15 cellular contexts compared by ENCODE assay signal in the genomic region with DNA sequence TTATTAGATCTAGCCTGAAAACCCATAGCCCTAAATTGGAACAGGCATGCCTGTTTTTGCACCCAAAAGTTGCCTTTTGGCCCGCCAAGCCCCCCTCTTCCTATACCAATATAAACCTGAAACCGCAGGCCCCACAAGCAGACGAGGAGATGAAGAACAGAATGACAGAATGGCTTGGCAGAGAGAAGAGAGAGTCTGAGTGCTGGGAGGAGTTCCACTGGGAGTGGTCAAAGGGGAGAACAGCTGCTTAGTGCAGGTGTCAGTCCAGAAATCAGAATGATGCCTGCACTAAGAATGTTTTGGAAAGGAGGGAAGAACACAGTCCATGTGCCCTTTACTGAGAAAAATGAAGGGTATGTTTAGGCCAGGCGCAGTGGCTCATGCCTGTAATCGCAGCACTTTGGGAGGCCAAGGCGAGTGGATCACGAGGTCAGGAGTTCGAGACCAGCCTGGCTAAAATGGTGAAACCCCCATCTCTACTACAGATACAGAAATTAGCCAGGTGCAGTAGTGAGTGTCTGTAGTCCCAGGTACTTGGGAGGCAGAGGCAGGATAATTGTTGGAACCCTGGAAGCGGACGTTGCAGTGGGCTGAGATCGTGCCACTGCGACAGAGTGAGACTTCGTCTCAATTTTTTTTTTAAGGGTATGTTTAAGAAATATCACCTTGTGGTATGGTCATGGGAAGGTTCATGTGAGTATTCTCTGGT. TPM values are rescaled to one million over a fixed set of nuclear protein-coding genes. Genes with fewer than 3 reads are reported as not detected.
A peak's percentile ranks its signal among the peaks of the same experiment; 100 is the strongest.
DNase-seq lines count a peak whose midpoint lies in the region; ATAC-seq and TF ChIP-seq lines count a peak whose summit lies in the region.
"Had no signal": no experiment of that assay in that cellular context is flagged by ENCODE, and none has a peak within 500 bp of the region (broad histone marks: within the 10 kb centered on the region; RNA-seq: fewer than 3 reads in every experiment).

No MANE protein-coding gene starts in this region.

- H3K9me3 ChIP-seq in endodermal cell (ENCODE audit: control insufficient read depth, low read length), result no peaks in the 10 kb centered on the region
- no peaks in the 10 kb centered on the region for H3K9me3 ChIP-seq in gastrocnemius medialis
- no peaks in the 10 kb centered on the region for H3K9me3 ChIP-seq in tibial artery
- H3K9me3 ChIP-seq: vagina had no signal

- intact Hi-C loops in gastrocnemius medialis (cut with DNase I; ENCODE audit: low total_unique reads) (no loop called here), tibial artery (cut with DNase I; ENCODE audit: low total_unique reads) (no loop called here)

- in situ Hi-C loops in gastrocnemius medialis (cut with MboI; ENCODE audit: low sequenced_read_pairs in 4 of 4), result loop anchor here in 1 of 4 donors (10.0 kb wide), 1 partner anchor 111 kb away; a partner anchor contains a TSS

- H3K27me3 Mint-ChIP-seq in activated T-cell treated with anti-CD3 and anti-CD28 coated beads, Interleukin-2, amount 50 U/mL, for 72 hours (ENCODE audit: low read depth), result no peaks in the 10 kb centered on the region
- no peaks in the 10 kb centered on the region for H3K27me3 Mint-ChIP-seq in endodermal cell (ENCODE audit: insufficient read depth)

- H3K27ac ChIP-seq in endodermal cell (ENCODE audit: low read depth, low read length), result no peak overlapping the region
- peak overlapping the region; percentile 99 to 100 (median 100) for H3K27ac ChIP-seq in gastrocnemius medialis
- H3K27ac ChIP-seq in tibial artery, result no peak overlapping the region

- no peak overlapping the region for H3K4me3 ChIP-seq in endodermal cell (ENCODE audit: low read length)
- H3K4me3 ChIP-seq in gastrocnemius medialis, result peak overlapping the region in 1 of 4 donors; percentile 2
- no peak overlapping the region for H3K4me3 ChIP-seq in tibial artery
- H3K4me3 ChIP-seq: vagina had no signal

- H3K36me3 Mint-ChIP-seq in activated T-cell treated with anti-CD3 and anti-CD28 coated beads, Interleukin-2, amount 50 U/mL, for 72 hours (ENCODE audit: insufficient read depth in 2 of 2), result peaks cover 1 to 2% of the 10 kb centered on the region in 2 donors
- H3K36me3 Mint-ChIP-seq in endodermal cell (ENCODE audit: low read depth), result peaks cover 9% of the 10 kb centered on the region

- no peak for ATAC-seq in activated T-cell treated with anti-CD3 and anti-CD28 coated beads, Interleukin-2, amount 50 U/mL, for 72 hours (replicated peaks in 1 of 2)
- ATAC-seq in gastrocnemius medialis, result peak; percentile 76 to 86
- no peak for ATAC-seq in HG03460 (IDR thresholded peaks at IDR 0.05; ENCODE audit: unreplicated experiment)

- no peak for DNase-seq in activated T-cell treated with anti-CD3 and anti-CD28 coated beads, Interleukin-2, amount 50 U/mL, for 72 hours
- DNase-seq in activated T-cell treated with anti-CD3 and anti-CD28 coated beads, Interleukin-2, amount 50 U/mL, for 1 hour, result no peak
- peak; percentile 68 for DNase-seq in NCI-H2029 (lab: John Stamatoyannopoulos, UW)
- no peak for DNase-seq in endodermal cell
- peak in 1 of 2 donors; percentile 56 for DNase-seq in gastrocnemius medialis
- no peak for DNase-seq in tibial artery
- DNase-seq in T-helper 1 cell, result no peak
- DNase-seq: amygdala; DMS79 treated with DMSO at 0.1 percent for 48 hours; NCI-H1105; NK-92 treated with Interleukin-12 subunit alpha and Interleukin-12 subunit beta, amount 100 ng/mL, for 24 hours; stimulated activated CD4-positive, alpha-beta T cell treated with anti-CD3 and anti-CD28 coated beads, Interleukin-1b, Interleukin-23, amount 100 ng/mL, for 48 hours; stimulated activated CD8-positive, alpha-beta memory T cell treated with anti-CD3 and anti-CD28 coated beads, Interleukin-4, amount 100 ng/mL, for 48 hours had no signal

- H3K4me3 Mint-ChIP-seq in activated T-cell treated with anti-CD3 and anti-CD28 coated beads, Interleukin-2, amount 50 U/mL, for 72 hours, result peak overlapping the region in 1 of 2 donors; percentile 16
- H3K4me3 Mint-ChIP-seq in endodermal cell, result no peak overlapping the region

- H3K27ac Mint-ChIP-seq in activated T-cell treated with anti-CD3 and anti-CD28 coated beads, Interleukin-2, amount 50 U/mL, for 72 hours, result peak overlapping the region; percentile 68
- H3K27ac Mint-ChIP-seq in endodermal cell, result peak overlapping the region; percentile 37

- no peak overlapping the region for H3K9ac ChIP-seq in endodermal cell (ENCODE audit: extremely low read depth, low read length, poor library complexity, severe bottlenecking)

- TF ChIP-seq POLR2A in gastrocnemius medialis (IDR thresholded peaks at IDR 0.05), result no peak

- H3K9me3 Mint-ChIP-seq in activated T-cell treated with anti-CD3 and anti-CD28 coated beads, Interleukin-2, amount 50 U/mL, for 72 hours, result no peaks in the 10 kb centered on the region
- H3K9me3 Mint-ChIP-seq in endodermal cell, result no peaks in the 10 kb centered on the region

- peaks cover 92% of the 10 kb centered on the region for H3K4me1 Mint-ChIP-seq in activated T-cell treated with anti-CD3 and anti-CD28 coated beads, Interleukin-2, amount 50 U/mL, for 72 hours (ENCODE audit: low read depth)
- H3K4me1 Mint-ChIP-seq in endodermal cell, result peaks cover 46% of the 10 kb centered on the region

- H3K4me1 ChIP-seq in endodermal cell (ENCODE audit: control insufficient read depth, insufficient read depth, low read length), result no peaks in the 10 kb centered on the region
- H3K4me1 ChIP-seq in gastrocnemius medialis, result peaks cover 91 to 94% of the 10 kb centered on the region in 2 donors
- H3K4me1 ChIP-seq in tibial artery, result peaks cover 0 to 97% (median 55%) of the 10 kb centered on the region in 4 donors

- TF ChIP-seq CTCF in endodermal cell (conservative IDR thresholded peaks at IDR 0.05) (no peak), gastrocnemius medialis (IDR thresholded peaks at IDR 0.05 in 4 of 5, conservative IDR thresholded peaks at IDR 0.05 in 1 of 5) (no peak), tibial artery (IDR thresholded peaks at IDR 0.05) (no peak)

- H3K27me3 ChIP-seq in endodermal cell (ENCODE audit: control insufficient read depth, insufficient read depth, low read length, poor library complexity, severe bottlenecking) (no peaks in the 10 kb centered on the region), gastrocnemius medialis (no peaks in the 10 kb centered on the region), tibial artery (no peaks in the 10 kb centered on the region)
- H3K27me3 ChIP-seq: vagina had no signal

- WGBS in endodermal cell (ENCODE audit: insufficient coverage in 1 of 2, insufficient read length in 1 of 2), 2 experiments, result 96 to 100% methylated on average over 5 to 12 of the region's 13 CpGs

- H3K36me3 ChIP-seq in endodermal cell (ENCODE audit: control insufficient read depth, insufficient read depth, low read length) (no peaks in the 10 kb centered on the region), gastrocnemius medialis (no peaks in the 10 kb centered on the region), tibial artery (no peaks in the 10 kb centered on the region)
- H3K36me3 ChIP-seq: vagina had no signal

RNA-seq across cellular contexts. Expression of a gene that starts 9.4 kb away (rescaled TPM):
- 10 to 100 TPM; 82.9 to 85.0 TPM for total RNA-seq in activated T-cell treated with anti-CD3 and anti-CD28 coated beads, Interleukin-2, amount 50 U/mL, for 72 hours
- total RNA-seq in endodermal cell, result 10 to 100 TPM; 73.9 to 75.2 TPM
- 35.8 TPM for polyA plus RNA-seq in endodermal cell (2013, experiment 1 of 2)
- polyA plus RNA-seq in endodermal cell (2013, experiment 2 of 2), result 38.0 TPM
- 100 to 1,000 TPM in 2 of 4 donors, 10 to 100 TPM in 2; 81.0 to 115 (median 95.3) TPM for total RNA-seq in gastrocnemius medialis

Comparison
In these comparisons a context has a peak if more than half of its experiments do, and no peak if none do; other contexts are left out.
1. ATAC-seq: peak in gastrocnemius medialis (2 of 2); none in activated T-cell treated with anti-CD3 and anti-CD28 coated beads, Interleukin-2, amount 50 U/mL, for 72 hours (0 of 2) and HG03460 (single experiment).
2. H3K27ac ChIP-seq: peak in gastrocnemius medialis (4 of 4); none in endodermal cell (single experiment) and tibial artery (0 of 2).